In genomic region chr1:26387447-26387846, GRCh38 we compare ENCODE assay signal across 16 cellular contexts. TPM values are rescaled to one million over a fixed set of nuclear protein-coding genes. Genes with fewer than 3 reads are reported as not detected.
A peak's percentile ranks its signal among the peaks of the same experiment; 100 is the strongest.
DNase-seq lines count a peak whose midpoint lies in the region; ATAC-seq and TF ChIP-seq lines count a peak whose summit lies in the region.
"Had no signal": no experiment of that assay in that cellular context is flagged by ENCODE, and none has a peak within 500 bp of the region (broad histone marks: within the 10 kb centered on the region; RNA-seq: fewer than 3 reads in every experiment).

No MANE protein-coding gene starts in this region.

- DNase-seq in DMS53 (lab: John Stamatoyannopoulos, UW), result peak; percentile 48
- no peak for DNase-seq in DMS53 treated with DMSO at 0.1 percent for 48 hours (lab: John Stamatoyannopoulos, UW; ENCODE audit: unreplicated experiment)
- peak; percentile 88 for DNase-seq in HCT116 (ENCODE audit: low read depth, low spot score)
- DNase-seq in RWPE2 (ENCODE audit: low spot score), result no peak
- peak; percentile 67 for DNase-seq in iris pigment epithelial cell (ENCODE audit: low read depth)
- no peak for DNase-seq in activated gamma-delta T cell (lab: John Stamatoyannopoulos, UW)
- no peak for DNase-seq in osteocyte (ENCODE audit: extremely low spot score, unreplicated experiment)
- no peak for DNase-seq in NCI-H1092 (lab: John Stamatoyannopoulos, UW)
- DNase-seq: effector memory CD4-positive, alpha-beta T cell; heart right ventricle; NCI-H2081 treated with DMSO at 0.1 percent for 48 hours; T-helper 2 cell had no signal

- BruUV-seq in HCT116 (replicated peaks; lab: Mats Ljungman, UMichigan), result no TSS peak

- RAD21 ChIA-PET in HCT116 (lab: Charles Lee; ENCODE audit: low non-redundant PET in 1 of 2, low total read pairs in 2 of 2, uncharacterized antibody in 2 of 2, unreplicated experiment in 2 of 2), result no interaction called here

- no peaks in the 10 kb centered on the region for H3K36me3 Mint-ChIP-seq in osteocyte (ENCODE audit: unreplicated experiment)
- H3K36me3 Mint-ChIP-seq: type B pancreatic cell had no signal

- no peak for TF ChIP-seq POLR2A in HCT116 (IDR thresholded peaks at IDR 0.05; ENCODE audit: borderline replicate concordance, extremely low read depth, insufficient read depth, insufficient read length)

- H3K36me3 ChIP-seq in HCT116 (ENCODE audit: control insufficient read depth in 1 of 2, insufficient read depth in 2 of 2, low read length in 2 of 2) (no peaks in the 10 kb centered on the region), RWPE2 (ENCODE audit: low read depth) (no peaks in the 10 kb centered on the region)
- H3K36me3 ChIP-seq: heart right ventricle had no signal

- H3K27ac ChIP-seq in HCT116 (ENCODE audit: low read depth, low read length) (no peak overlapping the region), RWPE2 (ENCODE audit: poor library complexity, severe bottlenecking) (no peak overlapping the region)
- H3K27ac ChIP-seq: 22Rv1, heart right ventricle, skin epidermis had no signal

- peak overlapping the region; percentile 59 for H3K4me2 ChIP-seq in HCT116 (ENCODE audit: low read length)

- intact Hi-C loops in HCT116 (cut with micrococcal nuclease), result no loop called here

- H3K4me3 ChIP-seq in HCT116 (replicated peaks in 1 of 2; ENCODE audit: low read depth in 1 of 2, low read length in 2 of 2) (0 out of 4 replicates have a peak overlapping the region, but pooled peaks of 1 of the 2 experiments have one; percentile 2), RWPE2 (ENCODE audit: severe bottlenecking) (no peak overlapping the region)
- H3K4me3 ChIP-seq: heart right ventricle, skin epidermis had no signal

- CTCF ChIA-PET in HCT116 (lab: Charles Lee), result interaction anchor here (1.0 kb wide), 1 partner anchor 112 kb away, joined by 3 read pairs; no protein-coding TSS in a partner anchor

- peak; percentile 80 for ATAC-seq in HCT116
- ATAC-seq in RWPE2 (ENCODE audit: low read depth), result peak; percentile 54
- ATAC-seq: heart right ventricle had no signal

- no peaks in the 10 kb centered on the region for H3K79me2 ChIP-seq in HCT116 (ENCODE audit: insufficient read depth, low read length)

- POLR2A ChIA-PET in HCT116 (lab: Charles Lee), result interaction anchor here (1.0 kb wide), 1 partner anchor 10 kb away, joined by 3 read pairs; no protein-coding TSS in a partner anchor

- H3K9me3 ChIP-seq in HCT116 (ENCODE audit: control insufficient read depth in 1 of 2, insufficient read depth in 1 of 2, low read depth in 1 of 2, low read length in 2 of 2) (no peaks in the 10 kb centered on the region), RWPE2 (ENCODE audit: severe bottlenecking) (no peaks in the 10 kb centered on the region)
- H3K9me3 ChIP-seq: heart right ventricle had no signal

- no peak overlapping the region for H3K4me3 Mint-ChIP-seq in osteocyte (ENCODE audit: unreplicated experiment)
- H3K4me3 Mint-ChIP-seq: type B pancreatic cell had no signal

- H3K9me2 ChIP-seq in HCT116 (ENCODE audit: insufficient read depth), result no peaks in the 10 kb centered on the region

- H3K27ac Mint-ChIP-seq in osteocyte (ENCODE audit: unreplicated experiment), result no peak overlapping the region
- H3K27ac Mint-ChIP-seq: type B pancreatic cell had no signal

- TF ChIP-seq RAD21 in HCT116 (IDR thresholded peaks at IDR 0.05; ENCODE audit: low read depth), result no peak

- no peak overlapping the region for H2AFZ ChIP-seq in HCT116 (ENCODE audit: low read depth, low read length, poor library complexity, severe bottlenecking)

- H3K9ac ChIP-seq in HCT116 (ENCODE audit: low read length), result no peak overlapping the region

- peaks cover 3% of the 10 kb centered on the region for H3K27me3 Mint-ChIP-seq in osteocyte (ENCODE audit: unreplicated experiment)

- TF ChIP-seq CTCF in HCT116 (IDR thresholded peaks at IDR 0.05 in 2 of 3, conservative IDR thresholded peaks at IDR 0.05 in 1 of 3; ENCODE audit: borderline replicate concordance in 1 of 3, insufficient read depth in 1 of 3, low read depth in 2 of 3, low read length in 2 of 3), result no peak
- no peak for TF ChIP-seq CTCF in RWPE2 (IDR thresholded peaks at IDR 0.05; ENCODE audit: poor library complexity, severe bottlenecking)
- no peak for TF ChIP-seq CTCF in osteocyte (IDR thresholded peaks at IDR 0.05)

- H3K9me3 Mint-ChIP-seq in osteocyte (ENCODE audit: unreplicated experiment), result no peaks in the 10 kb centered on the region
- H3K9me3 Mint-ChIP-seq: type B pancreatic cell had no signal

- H3K4me1 ChIP-seq in HCT116 (ENCODE audit: control insufficient read depth in 1 of 2, insufficient read depth in 2 of 2, low read length in 2 of 2) (peaks cover 19 to 31% of the 10 kb centered on the region in 2 experiments), RWPE2 (ENCODE audit: insufficient read depth, poor library complexity, severe bottlenecking) (peaks cover 7% of the 10 kb centered on the region)

- no peaks in the 10 kb centered on the region for H4K20me1 ChIP-seq in HCT116 (ENCODE audit: insufficient read depth)

- H3K27me3 ChIP-seq in HCT116 (ENCODE audit: insufficient read depth, low read length), result peaks cover 14% of the 10 kb centered on the region; the same call in 1 of the 2 replicates
- no peaks in the 10 kb centered on the region for H3K27me3 ChIP-seq in RWPE2 (ENCODE audit: insufficient read depth, poor library complexity, severe bottlenecking)

- no peaks in the 10 kb centered on the region for H3K4me1 Mint-ChIP-seq in osteocyte (ENCODE audit: unreplicated experiment)

TF ChIP-seq in HCT116, 20 proteins besides CTCF, POLR2A, EP300 and RAD21 (continues in another document):
- TF ChIP-seq ZBTB33 (IDR thresholded peaks at IDR 0.05; ENCODE audit: extremely low read depth, insufficient replicate concordance, low read length) (peak; percentile 47), ELF1 (IDR thresholded peaks at IDR 0.05; ENCODE audit: borderline replicate concordance, low read depth) (no peak), MAX (IDR thresholded peaks at IDR 0.05) (peak; percentile 96), ZFX (IDR thresholded peaks at IDR 0.05) (no peak), CEBPB (IDR thresholded peaks at IDR 0.05; ENCODE audit: low read depth) (peak; percentile 99), YY1 (IDR thresholded peaks at IDR 0.05; ENCODE audit: extremely low read depth, insufficient replicate concordance, low read depth, low read length) (no peak), SIN3A (IDR thresholded peaks at IDR 0.05; ENCODE audit: low read depth) (peak; percentile 81), SP1 (IDR thresholded peaks at IDR 0.05; ENCODE audit: low read depth) (peak; percentile 90), POLR2AphosphoS5 (IDR thresholded peaks at IDR 0.05; ENCODE audit: low read depth, low read length) (peak; percentile 50; the same call in 1 of the 2 replicates), FOSL1 (IDR thresholded peaks at IDR 0.05; ENCODE audit: low read depth) (peak; percentile 98), SRF (IDR thresholded peaks at IDR 0.05; ENCODE audit: low read depth) (peak; percentile 73; the same call in 1 of the 2 replicates), REST (IDR thresholded peaks at IDR 0.05; ENCODE audit: low read depth) (no peak)

RNA-seq across cellular contexts. Expression of gene ZNF683, which starts 14.9 kb away (rescaled TPM):
- total RNA-seq in HCT116 (2021; ENCODE audit: unreplicated experiment), result not detected
- not detected in 2 replicates for polyA plus RNA-seq in HCT116 (2012)
- not detected in 2 replicates for total RNA-seq in osteocyte
- polyA plus RNA-seq: neural cell had no signal

RNA-seq across cellular contexts. Expression of gene LIN28A, which starts 23.2 kb away (rescaled TPM):
- total RNA-seq in HCT116 (2021; ENCODE audit: unreplicated experiment) (1.4 TPM), osteocyte (not detected in 2 replicates)
- polyA plus RNA-seq in HCT116 (2012), result 0.21 and 0.33 TPM in 2 replicates
- polyA plus RNA-seq: heart right ventricle had no signal

RNA-seq across cellular contexts. Expression of gene CRYBG2, which starts 33.5 kb away (rescaled TPM):
- total RNA-seq in HCT116 (2021; ENCODE audit: unreplicated experiment), result 10.5 TPM
- polyA plus RNA-seq in HCT116 (2012), result 11.8 and 13.8 TPM in 2 replicates
- not detected in 2 replicates for total RNA-seq in osteocyte

RNA-seq across cellular contexts. Expression of gene DHDDS, which starts 44.7 kb away (rescaled TPM):
- total RNA-seq in HCT116 (2021; ENCODE audit: unreplicated experiment), result 46.0 TPM
- polyA plus RNA-seq in HCT116 (2012), result 25.5 and 29.2 TPM in 2 replicates
- total RNA-seq in osteocyte, result 50.4 and 53.9 TPM in 2 replicates

Comparison
In these comparisons a context has a peak if more than half of its experiments do, and no peak if none do; other contexts are left out.
1. DNase-seq: peak in DMS53 (single experiment), HCT116 (single experiment) and iris pigment epithelial cell (single experiment); none in DMS53 treated with DMSO at 0.1 percent for 48 hours (single experiment), RWPE2 (single experiment), activated gamma-delta T cell (single experiment), osteocyte (single experiment) and NCI-H1092 (single experiment).
2. RNA of gene CRYBG2, which starts 33.5 kb away (total RNA-seq): 10.5 TPM in HCT116 (single experiment); not detected in osteocyte; every median in the first group is over 10 times any median in the second.